24 cellular contexts compared by ENCODE assay signal in the genomic region with DNA sequence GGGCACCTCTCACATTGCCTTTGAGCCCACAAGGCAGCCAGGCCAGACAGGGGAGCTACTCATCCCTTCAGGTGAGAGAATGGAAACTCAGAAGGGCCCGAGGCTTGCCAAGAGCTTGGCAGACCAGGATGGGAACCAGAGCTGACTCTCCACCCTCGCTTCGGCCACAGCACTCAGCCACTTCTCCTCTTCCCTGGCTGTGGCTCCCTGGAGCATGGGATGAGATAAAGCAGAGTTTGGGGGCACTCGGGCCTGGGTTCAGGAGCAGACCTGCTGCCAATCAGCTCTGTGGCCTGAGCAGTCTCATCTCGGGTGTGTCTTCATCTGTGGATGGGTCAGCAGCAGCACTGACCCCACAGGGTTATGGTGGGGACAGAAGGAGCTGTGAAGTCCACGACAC. TPM values are rescaled to one million over a fixed set of nuclear protein-coding genes. Genes with fewer than 3 reads are reported as not detected.
DNase-seq lines count a peak whose midpoint lies in the region; ATAC-seq, FAIRE-seq and TF ChIP-seq lines count a peak whose summit lies in the region.
"Had no signal": no experiment of that assay in that cellular context is flagged by ENCODE, and none has a peak within 500 bp of the region (broad histone marks: within the 10 kb centered on the region; RNA-seq: fewer than 3 reads in every experiment).

No MANE protein-coding gene starts in this region.

- DNase-seq in GM23248 = no peak
- no peak for DNase-seq in RWPE2 (ENCODE audit: low spot score)
- DNase-seq in kidney = peak; percentile 38
- no peak for DNase-seq in sigmoid colon
- no peak for DNase-seq in upper lobe of left lung
- DNase-seq in endodermal cell = no peak
- DNase-seq: AML-193; CD4-positive, alpha-beta T cell; NCI-H1092; NCI-H1417 treated with DMSO at 0.1 percent for 48 hours; NCI-H1694 treated with DMSO at 0.1 percent for 48 hours; NCI-H2081; NCI-H2227 treated with DMSO at 0.1 percent for 48 hours; NCI-H526 treated with DMSO at 0.1 percent for 48 hours; PC-9; SIG-M5 had no signal

- H4K20me1 ChIP-seq in GM23248 (ENCODE audit: insufficient read depth) = no peaks in the 10 kb centered on the region

- no peaks in the 10 kb centered on the region for H3K27me3 ChIP-seq in GM23248 (replicated peaks; ENCODE audit: insufficient read depth)
- H3K27me3 ChIP-seq in RWPE2 (ENCODE audit: insufficient read depth, poor library complexity, severe bottlenecking) = no peaks in the 10 kb centered on the region
- H3K27me3 ChIP-seq in sigmoid colon = no peaks in the 10 kb centered on the region
- H3K27me3 ChIP-seq in upper lobe of left lung = no peaks in the 10 kb centered on the region
- H3K27me3 ChIP-seq in endodermal cell (ENCODE audit: control insufficient read depth, insufficient read depth, low read length, poor library complexity, severe bottlenecking) = no peaks in the 10 kb centered on the region
- H3K27me3 ChIP-seq: BLaER1 treated with 17β-estradiol and CSF1 and Interleukin-3, amounts not matched to agents 10 nM and 100 nM had no signal

- no peaks in the 10 kb centered on the region for H3K79me2 ChIP-seq in GM23248 (ENCODE audit: insufficient read depth)

- H3K4me3 Mint-ChIP-seq in endodermal cell = no peak overlapping the region
- H3K4me3 Mint-ChIP-seq: CD4-positive, alpha-beta T cell; GM23338 had no signal

- no peak for TF ChIP-seq POLR2A in sigmoid colon (IDR thresholded peaks at IDR 0.05)
- no peak for TF ChIP-seq POLR2A in upper lobe of left lung (IDR thresholded peaks at IDR 0.05)

- no peak overlapping the region for H3K4me3 ChIP-seq in GM23248
- H3K4me3 ChIP-seq in RWPE2 (ENCODE audit: severe bottlenecking) = no peak overlapping the region
- H3K4me3 ChIP-seq in kidney (ENCODE audit: low read length in 2 of 2) = no peak overlapping the region
- H3K4me3 ChIP-seq in sigmoid colon = no peak overlapping the region
- H3K4me3 ChIP-seq in upper lobe of left lung = no peak overlapping the region
- no peak overlapping the region for H3K4me3 ChIP-seq in endodermal cell (ENCODE audit: low read length)
- H3K4me3 ChIP-seq: BLaER1 treated with 17β-estradiol and CSF1 and Interleukin-3, amounts not matched to agents 10 nM and 100 nM; GM23338; HAP-1; PC-9 had no signal

- in situ Hi-C loops in GM23248 (cut with MboI) = loop anchor here (5.0 kb wide), 1 partner anchor 102 kb away; no protein-coding TSS in a partner anchor

- no peak for TF ChIP-seq CTCF in RWPE2 (IDR thresholded peaks at IDR 0.05; ENCODE audit: poor library complexity, severe bottlenecking)
- no peak for TF ChIP-seq CTCF in kidney (IDR thresholded peaks at IDR 0.05; ENCODE audit: borderline replicate concordance, extremely low read depth, insufficient read depth)
- no peak for TF ChIP-seq CTCF in sigmoid colon (IDR thresholded peaks at IDR 0.05)
- no peak for TF ChIP-seq CTCF in upper lobe of left lung (IDR thresholded peaks at IDR 0.05)
- TF ChIP-seq CTCF in endodermal cell (conservative IDR thresholded peaks at IDR 0.05) = no peak

- H3K9me2 ChIP-seq in GM23248 (ENCODE audit: insufficient read depth) = no peaks in the 10 kb centered on the region

- H3K9me3 ChIP-seq in GM23248 (ENCODE audit: low read depth) = no peaks in the 10 kb centered on the region
- H3K9me3 ChIP-seq in RWPE2 (ENCODE audit: severe bottlenecking) = no peaks in the 10 kb centered on the region
- H3K9me3 ChIP-seq in kidney (ENCODE audit: control insufficient read depth in 1 of 2, low read length in 2 of 2) = no peaks in the 10 kb centered on the region
- H3K9me3 ChIP-seq in sigmoid colon = no peaks in the 10 kb centered on the region
- H3K9me3 ChIP-seq in upper lobe of left lung = no peaks in the 10 kb centered on the region
- H3K9me3 ChIP-seq in endodermal cell (ENCODE audit: control insufficient read depth, low read length) = no peaks in the 10 kb centered on the region
- H3K9me3 ChIP-seq: BLaER1 treated with 17β-estradiol and CSF1 and Interleukin-3, amounts not matched to agents 10 nM and 100 nM; HAP-1 had no signal

- H3K4me2 ChIP-seq in GM23248 (ENCODE audit: unreplicated experiment) = no peak overlapping the region
- H3K4me2 ChIP-seq: GM23338 had no signal

- H3K9me3 Mint-ChIP-seq in endodermal cell = no peaks in the 10 kb centered on the region
- H3K9me3 Mint-ChIP-seq: CD4-positive, alpha-beta T cell; GM23338; IgD-negative memory B cell had no signal

- H3F3A ChIP-seq in GM23248 (ENCODE audit: insufficient read depth) = peaks cover 21% of the 10 kb centered on the region

- H3K9ac ChIP-seq in GM23248 (no peak overlapping the region), kidney (ENCODE audit: low read length in 2 of 2) (no peak overlapping the region), endodermal cell (ENCODE audit: extremely low read depth, low read length, poor library complexity, severe bottlenecking) (no peak overlapping the region)
- H3K9ac ChIP-seq: BLaER1 treated with 17β-estradiol and CSF1 and Interleukin-3, amounts not matched to agents 10 nM and 100 nM had no signal

- FAIRE-seq in kidney (lab: Jason Lieb, UNC) = no peak
- FAIRE-seq: A204.1, D721Med, GM18507 had no signal

- 74 to 80% methylated on average over 6 of the region's 6 CpGs for WGBS in GM23248 (ENCODE audit: low coverage in 1 of 2, low lambda C conversion rate in 2 of 2, missing lambda C conversion rate in 2 of 2), 2 experiments
- WGBS in sigmoid colon, 2 donors = 82 to 86% methylated on average over 6 of the region's 6 CpGs
- WGBS in upper lobe of left lung, 2 donors = 78 to 83% methylated on average over 6 of the region's 6 CpGs
- 93 to 100% methylated on average over 1 to 6 of the region's 6 CpGs for WGBS in endodermal cell (ENCODE audit: insufficient coverage in 1 of 2, insufficient read length in 1 of 2), 2 experiments

- no peak for TF ChIP-seq EP300 in sigmoid colon (IDR thresholded peaks at IDR 0.05)
- TF ChIP-seq EP300 in upper lobe of left lung (IDR thresholded peaks at IDR 0.05) = no peak

- H3K27ac ChIP-seq in GM23248 (peak overlapping the region; percentile 70; the same call in 1 of the 2 replicates), RWPE2 (ENCODE audit: poor library complexity, severe bottlenecking) (peak overlapping the region; percentile 72), kidney (ENCODE audit: low read depth in 2 of 2, low read length in 2 of 2) (no peak overlapping the region), sigmoid colon (peak overlapping the region in 3 of 4 donors; percentile 17 to 76 (median 73)), upper lobe of left lung (no peak overlapping the region), endodermal cell (ENCODE audit: low read depth, low read length) (no peak overlapping the region)
- H3K27ac ChIP-seq: BLaER1 treated with 17β-estradiol and CSF1 and Interleukin-3, amounts not matched to agents 10 nM and 100 nM had no signal

- H3K36me3 ChIP-seq in GM23248 (ENCODE audit: low read depth) (no peaks in the 10 kb centered on the region), RWPE2 (ENCODE audit: low read depth) (no peaks in the 10 kb centered on the region), kidney (ENCODE audit: control insufficient read depth in 1 of 2, insufficient read depth in 2 of 2, low read length in 2 of 2) (no peaks in the 10 kb centered on the region), sigmoid colon (no peaks in the 10 kb centered on the region), upper lobe of left lung (no peaks in the 10 kb centered on the region), endodermal cell (ENCODE audit: control insufficient read depth, insufficient read depth, low read length) (no peaks in the 10 kb centered on the region)
- H3K36me3 ChIP-seq: BLaER1 treated with 17β-estradiol and CSF1 and Interleukin-3, amounts not matched to agents 10 nM and 100 nM; HAP-1 had no signal

- H3K27me3 Mint-ChIP-seq in endodermal cell (ENCODE audit: insufficient read depth) = no peaks in the 10 kb centered on the region

- H3K4me1 Mint-ChIP-seq in endodermal cell = peaks cover 8% of the 10 kb centered on the region

- ATAC-seq in RWPE2 (ENCODE audit: low read depth) (no peak), upper lobe of left lung (ENCODE audit: low FRiP score in 2 of 2) (no peak), HG03432 (IDR thresholded peaks at IDR 0.05; ENCODE audit: unreplicated experiment) (no peak)
- ATAC-seq: GM23338 had no signal

- no peak overlapping the region for H3K27ac Mint-ChIP-seq in endodermal cell
- H3K27ac Mint-ChIP-seq: CD4-positive, alpha-beta T cell had no signal

- intact Hi-C loops in kidney (cut with DNase I) = no loop called here
- intact Hi-C loops in sigmoid colon (cut with DNase I) = no loop called here

- H2AFZ ChIP-seq in GM23248 = no peak overlapping the region
- H2AFZ ChIP-seq: GM23338, PC-9 had no signal

- no peaks in the 10 kb centered on the region for H3K36me3 Mint-ChIP-seq in endodermal cell (ENCODE audit: low read depth)
- H3K36me3 Mint-ChIP-seq: IgD-negative memory B cell had no signal

- H3K4me1 ChIP-seq in GM23248 (ENCODE audit: insufficient read depth) (peaks cover 38% of the 10 kb centered on the region), RWPE2 (ENCODE audit: insufficient read depth, poor library complexity, severe bottlenecking) (peaks cover 18% of the 10 kb centered on the region), kidney (ENCODE audit: control insufficient read depth in 1 of 2, insufficient read depth in 1 of 2, low read depth in 1 of 2, low read length in 2 of 2) (peaks cover 0 to 5% of the 10 kb centered on the region in 2 donors), sigmoid colon (peaks cover 5 to 32% (median 21%) of the 10 kb centered on the region in 4 donors), upper lobe of left lung (peaks cover 7 to 20% (median 11%) of the 10 kb centered on the region in 4 donors), endodermal cell (ENCODE audit: control insufficient read depth, insufficient read depth, low read length) (peaks cover 7% of the 10 kb centered on the region)

RNA-seq across cellular contexts. Expression of gene CCDC85C, which starts 20.0 kb away (rescaled TPM):
- 9.0 and 11.0 TPM in 2 replicates for total RNA-seq in GM23248 (2014; rRNA removed; shearing (Covaris generic))
- polyA plus RNA-seq in GM23248 (2016; fragmentation: Nextera tagmentation; extraction: Ambion mirVana) = 0.68 and 1.1 TPM in 2 replicates
- total RNA-seq in kidney = 21.4 TPM
- 14.7 TPM for polyA plus RNA-seq in kidney (ENCODE audit: insufficient read depth, low read depth, low replicate concordance)
- 10 to 100 TPM; 11.4 to 31.9 (median 23.9) TPM for total RNA-seq in sigmoid colon
- 10 to 100 TPM; 12.6 to 79.0 (median 49.9) TPM for polyA plus RNA-seq in sigmoid colon
- total RNA-seq in upper lobe of left lung = 10 to 100 TPM in 5 of 6 donors, 1 to 10 TPM in 1; 5.2 to 31.0 (median 20.4) TPM
- 10 to 100 TPM; 32.8 to 45.8 TPM for total RNA-seq in endodermal cell
- polyA plus RNA-seq in endodermal cell (2013, experiment 1 of 2) = 63.0 TPM
- 64.5 TPM for polyA plus RNA-seq in endodermal cell (2013, experiment 2 of 2)

RNA-seq across cellular contexts. Expression of gene HHIPL1, which starts 20.9 kb away (rescaled TPM):
- 11.3 and 19.2 TPM in 2 replicates for total RNA-seq in GM23248 (2014; rRNA removed; shearing (Covaris generic))
- polyA plus RNA-seq in GM23248 (2016; fragmentation: Nextera tagmentation; extraction: Ambion mirVana) = 5.8 and 6.5 TPM in 2 replicates
- total RNA-seq in kidney = 0.88 TPM
- polyA plus RNA-seq in kidney (ENCODE audit: insufficient read depth, low read depth, low replicate concordance) = 0.32 TPM
- total RNA-seq in sigmoid colon = 10 to 100 TPM in 1 of 4 donors, 1 to 10 TPM in 3; 3.6 to 10.8 (median 7.0) TPM
- under 1 TPM in 1 of 3 donors, not detected in 2; 0.80 TPM for polyA plus RNA-seq in sigmoid colon
- 1 to 10 TPM in 4 of 6 donors, under 1 TPM in 2; 0.61 to 2.2 (median 1.3) TPM for total RNA-seq in upper lobe of left lung
- 1 to 10 TPM; 3.0 to 3.4 TPM for total RNA-seq in endodermal cell
- polyA plus RNA-seq in endodermal cell (2013, experiment 1 of 2) = 1.8 TPM
- polyA plus RNA-seq in endodermal cell (2013, experiment 2 of 2) = 2.3 TPM
- total RNA-seq: CD4-positive, alpha-beta T cell had no signal

Comparison
In these comparisons a context has a peak if more than half of its experiments do, and no peak if none do; other contexts are left out.
1. H3K27ac ChIP-seq: peak in GM23248 (single experiment), RWPE2 (single experiment) and sigmoid colon (3 of 4); none in kidney (0 of 2), upper lobe of left lung (0 of 4) and endodermal cell (single experiment).